ENCODE assay signal across 23 cellular contexts in the genomic region with DNA sequence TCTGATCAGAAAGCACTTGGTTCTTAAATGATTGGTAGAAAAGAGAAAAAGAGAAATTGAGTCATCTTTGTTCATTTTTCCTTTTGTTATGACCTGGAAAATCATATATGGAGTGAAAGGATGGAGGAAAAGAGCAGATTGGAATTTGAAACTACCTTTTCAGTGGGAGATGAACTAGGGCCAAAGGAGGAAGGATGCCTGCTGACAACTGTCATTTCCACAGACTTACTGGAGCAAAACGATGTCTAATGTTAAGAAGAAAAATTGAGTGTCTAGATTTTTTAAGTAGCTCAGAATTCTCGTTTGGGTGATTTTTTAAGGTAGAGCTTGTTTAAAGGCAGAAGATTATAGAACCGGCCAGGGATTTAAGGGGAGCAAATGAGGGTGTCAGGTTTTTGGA.
"Had no signal": no experiment of that assay in that cellular context is flagged by ENCODE, and none has a peak within 500 bp of the region (broad histone marks: within the 10 kb centered on the region; RNA-seq: fewer than 3 reads in every experiment).

No MANE protein-coding gene starts in this region.

- H3K4me3 ChIP-seq: left lung, lower lobe of right lung, neural progenitor cell, right atrium auricular region, right lobe of liver, smooth muscle cell, tibial nerve, uterus had no signal

- H3K4me1 ChIP-seq: left lung, lower lobe of right lung, neural progenitor cell, parathyroid adenoma, right atrium auricular region, right lobe of liver, tibial nerve, uterus had no signal

- H3K4me2 ChIP-seq: neural progenitor cell, smooth muscle cell had no signal

- H3K27ac ChIP-seq: left lung, lower lobe of right lung, neural progenitor cell, neutrophil, parathyroid adenoma, right atrium auricular region, right lobe of liver, tibial nerve, uterus had no signal

- H3K9ac ChIP-seq: neural progenitor cell, parathyroid adenoma had no signal

- H3K36me3 ChIP-seq: left lung, lower lobe of right lung, neural progenitor cell, neutrophil, right atrium auricular region, right lobe of liver, tibial nerve, uterus had no signal

- H3K27me3 ChIP-seq: left lung, neural progenitor cell, neutrophil, right atrium auricular region, right lobe of liver, tibial nerve, uterus had no signal

- H3K9me3 ChIP-seq: lower lobe of right lung, neutrophil, right atrium auricular region, right lobe of liver, tibial nerve, uterus had no signal

- DNase-seq: left colon; left lung; lower lobe of right lung; mesendoderm; naive B cell; natural killer cell; nephron progenitor cell; occipital lobe; right lobe of liver; stimulated activated CD4-positive, alpha-beta T cell treated with anti-CD3 and anti-CD28 coated beads, Interleukin-1b, Interleukin-23, amount 100 ng/mL, for 48 hours; stimulated activated CD4-positive, alpha-beta T cell treated with anti-CD3 and anti-CD28 coated beads, Interleukin-2, amount 100 ng/mL, for 48 hours; stimulated activated CD4-positive, alpha-beta T cell treated with anti-CD3 and anti-CD28 coated beads, Interleukin-4, amount 100 ng/mL, for 4 hours; stimulated activated CD8-positive, alpha-beta memory T cell treated with anti-CD3 and anti-CD28 coated beads, Interleukin-4, amount 100 ng/mL, for 48 hours; stimulated activated naive CD4-positive, alpha-beta T cell treated with Interleukin-2 at 50 U/mL for 16 hours; stimulated activated naive CD8-positive, alpha-beta T cell treated with anti-CD3 and anti-CD28 coated beads, Interleukin-15, amount 100 ng/mL, for 72 hours; substantia nigra; uterus had no signal
